In genomic region chr7:108824840-108825540, GRCh38 we compare ENCODE assay signal across 13 cellular contexts.
DNase-seq lines count a peak whose midpoint lies in the region; ATAC-seq, FAIRE-seq and TF ChIP-seq lines count a peak whose summit lies in the region.
"Had no signal": no experiment of that assay in that cellular context is flagged by ENCODE, and none has a peak within 500 bp of the region (broad histone marks: within the 10 kb centered on the region; RNA-seq: fewer than 3 reads in every experiment).

No MANE protein-coding gene starts in this region.

- POLR2A ChIA-PET in AG04449 (lab: Yijun Ruan, JAX), result no interaction called here
- POLR2A ChIA-PET in endothelial cell of umbilical vein (lab: Charles Lee), result no interaction called here

- peak; percentile 10 for DNase-seq in AG04449 (ENCODE audit: low read depth, low spot score)
- peak; percentile 90 for DNase-seq in MG63
- peak; percentile 86 for DNase-seq in endothelial cell of umbilical vein (ENCODE audit: low read depth, low spot score)
- peak; percentile 77 for DNase-seq in left kidney (ENCODE audit: low read depth, low spot score)
- DNase-seq in KG1 (lab: John Stamatoyannopoulos, UW), result no peak
- no peak for DNase-seq in NCI-H2029 treated with DMSO at 0.1 percent for 48 hours (lab: John Stamatoyannopoulos, UW)
- no peak for DNase-seq in NCI-H82 treated with DMSO at 0.1 percent for 48 hours (lab: John Stamatoyannopoulos, UW; ENCODE audit: unreplicated experiment)
- DNase-seq: activated CD4-positive, alpha-beta T cell treated with anti-CD3 and anti-CD28 coated beads for 4 hours; stimulated activated CD4-positive, alpha-beta T cell treated with anti-CD3 and anti-CD28 coated beads, Interleukin-1b, Interleukin-23, amount 100 ng/mL, for 48 hours had no signal

- no peaks in the 10 kb centered on the region for H3K27me3 ChIP-seq in MG63
- H3K27me3 ChIP-seq in endothelial cell of umbilical vein (ENCODE audit: control insufficient read depth in 2 of 2, insufficient read depth in 2 of 2, low read length in 2 of 2), result no peaks in the 10 kb centered on the region
- H3K27me3 ChIP-seq: neural progenitor cell, SJSA1 had no signal

- H3K27ac ChIP-seq in endothelial cell of umbilical vein (ENCODE audit: insufficient read depth, low read depth, low read length), result no peak overlapping the region
- H3K27ac ChIP-seq: C4-2B, neural progenitor cell, SJSA1 had no signal

- H3K36me3 ChIP-seq in MG63 (no peaks in the 10 kb centered on the region), endothelial cell of umbilical vein (ENCODE audit: control insufficient read depth in 2 of 2, extremely low read depth in 1 of 2, insufficient read depth in 2 of 2, low read length in 2 of 2) (no peaks in the 10 kb centered on the region)
- H3K36me3 ChIP-seq: neural progenitor cell, SJSA1 had no signal

- no peaks in the 10 kb centered on the region for H3K4me1 ChIP-seq in endothelial cell of umbilical vein (ENCODE audit: control insufficient read depth, extremely low read depth, insufficient read depth, low read length)
- H3K4me1 ChIP-seq: neural progenitor cell, SJSA1 had no signal

- H3K79me2 ChIP-seq in endothelial cell of umbilical vein (ENCODE audit: control insufficient read depth, insufficient read depth, low read length), result no peaks in the 10 kb centered on the region

- CTCF ChIA-PET in AG04449 (lab: Yijun Ruan, JAX), result no interaction called here
- CTCF ChIA-PET in endothelial cell of umbilical vein (lab: Charles Lee), result interaction anchor here (1.0 to 1.8 kb wide), 2 partner anchors 16 to 19 kb away, joined by 3 to 9 read pairs; no protein-coding TSS in a partner anchor

- no peak overlapping the region for H3K9ac ChIP-seq in endothelial cell of umbilical vein (replicated peaks; ENCODE audit: extremely low read depth, insufficient read depth, low read length)
- H3K9ac ChIP-seq: neural progenitor cell had no signal

- dilution Hi-C loops in endothelial cell of umbilical vein (cut with MboI; ENCODE audit: extremely low pct_ligation_motif_present, low sequenced_read_pairs), result no loop called here

- intact Hi-C loops in endothelial cell of umbilical vein (cut with micrococcal nuclease), result no loop called here

- TF ChIP-seq CTCF in AG04449 (IDR thresholded peaks at IDR 0.05; ENCODE audit: insufficient read depth, low read length, missing control alignments) (no peak), endothelial cell of umbilical vein (IDR thresholded peaks at IDR 0.05; ENCODE audit: extremely low read depth in 1 of 2, insufficient read depth in 1 of 2, low read depth in 1 of 2, low read length in 2 of 2) (no peak)

- H3K9me3 ChIP-seq in MG63 (no peaks in the 10 kb centered on the region), endothelial cell of umbilical vein (replicated peaks; ENCODE audit: control insufficient read depth, insufficient read depth, low read length) (no peaks in the 10 kb centered on the region)
- H3K9me3 ChIP-seq: SJSA1 had no signal

- ATAC-seq in GM21576 (IDR thresholded peaks at IDR 0.05; ENCODE audit: unreplicated experiment), result no peak

- H3K4me3 ChIP-seq in AG04449 (ENCODE audit: low read depth, low read length), result no peak overlapping the region
- H3K4me3 ChIP-seq in MG63, result no peak overlapping the region
- no peak overlapping the region for H3K4me3 ChIP-seq in endothelial cell of umbilical vein (replicated peaks in 1 of 3; ENCODE audit: insufficient read depth in 1 of 3, low read depth in 1 of 3, low read length in 3 of 3)
- H3K4me3 ChIP-seq: neural progenitor cell, SJSA1 had no signal

- FAIRE-seq in endothelial cell of umbilical vein (lab: Jason Lieb, UNC), result peak; percentile 85

- TF ChIP-seq POLR2A in endothelial cell of umbilical vein (IDR thresholded peaks at IDR 0.05; ENCODE audit: low read depth, low read length), result no peak

- H2AFZ ChIP-seq in endothelial cell of umbilical vein (ENCODE audit: low read depth, low read length), result peak overlapping the region; percentile 12
- H2AFZ ChIP-seq: neural progenitor cell had no signal

- no peaks in the 10 kb centered on the region for H3K9me1 ChIP-seq in endothelial cell of umbilical vein (replicated peaks; ENCODE audit: control insufficient read depth, extremely low read depth, insufficient read depth, low read length)

- BruUV-seq in endothelial cell of umbilical vein (replicated peaks; lab: Mats Ljungman, UMichigan), result no TSS peak

- no peaks in the 10 kb centered on the region for H4K20me1 ChIP-seq in endothelial cell of umbilical vein (replicated peaks; ENCODE audit: control insufficient read depth, extremely low read depth, insufficient read depth, low read length)

- H3K4me2 ChIP-seq in endothelial cell of umbilical vein (ENCODE audit: insufficient read depth, low read length), result no peak overlapping the region
- H3K4me2 ChIP-seq: neural progenitor cell had no signal

TF ChIP-seq in endothelial cell of umbilical vein, 7 proteins besides CTCF, POLR2A, EP300 and RAD21:
- TF ChIP-seq MAX (IDR thresholded peaks at IDR 0.05; ENCODE audit: insufficient read depth, insufficient read length) (no peak), EZH2 (IDR thresholded peaks at IDR 0.05; ENCODE audit: borderline replicate concordance, low read depth, low read length, severe bottlenecking) (no peak), POLR2AphosphoS5 (IDR thresholded peaks at IDR 0.05; ENCODE audit: insufficient read depth, low read depth, low read length) (no peak), JUN (IDR thresholded peaks at IDR 0.05; ENCODE audit: borderline replicate concordance, insufficient read depth, insufficient read length, low read depth) (peak; percentile 51), MYC (IDR thresholded peaks at IDR 0.05; ENCODE audit: low read depth, low read length) (no peak), FOS (IDR thresholded peaks at IDR 0.05; ENCODE audit: borderline replicate concordance, insufficient read depth, low read length) (peak; percentile 78), GATA2 (IDR thresholded peaks at IDR 0.05; ENCODE audit: insufficient read depth, insufficient read length, low read depth, low read length) (peak; percentile 30)

Comparison
In these comparisons a context has a peak if more than half of its experiments do, and no peak if none do; other contexts are left out.
1. DNase-seq: peak in AG04449 (single experiment), MG63 (single experiment), endothelial cell of umbilical vein (single experiment) and left kidney (single experiment); none in KG1 (single experiment), NCI-H2029 treated with DMSO at 0.1 percent for 48 hours (single experiment) and NCI-H82 treated with DMSO at 0.1 percent for 48 hours (single experiment).